ENCODE assay signal across 8 cellular contexts in the genomic region with DNA sequence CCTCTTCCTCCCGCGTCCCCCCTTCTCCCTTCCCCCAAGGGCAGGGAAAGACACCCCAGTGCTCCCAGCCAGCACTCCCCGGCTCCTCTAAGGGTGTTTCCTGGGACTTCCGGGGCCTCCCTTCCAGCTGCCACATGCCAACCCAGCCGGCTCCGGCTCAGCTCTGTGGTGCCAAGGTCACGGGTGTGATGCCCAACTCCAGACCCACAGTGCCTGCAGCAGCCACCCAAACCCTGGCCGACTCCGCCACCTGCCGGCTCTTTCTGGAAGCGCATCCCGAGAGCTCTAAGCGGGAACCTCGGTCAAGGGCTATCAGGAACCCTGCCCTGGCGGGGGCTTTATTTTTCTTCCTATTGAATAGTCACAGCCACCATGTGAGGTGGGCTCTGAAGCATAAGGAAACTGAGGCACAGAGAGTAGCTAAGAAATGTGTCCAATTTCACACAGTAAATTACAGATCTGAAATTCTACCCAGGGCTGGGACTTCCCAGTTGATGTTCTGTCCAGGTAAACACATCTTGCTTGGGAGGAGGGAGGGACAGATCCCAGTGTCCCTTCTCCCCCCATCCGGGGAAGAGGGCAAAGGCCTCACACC. TPM values are rescaled to one million over a fixed set of nuclear protein-coding genes. Genes with fewer than 3 reads are reported as not detected.
DNase-seq lines count a peak whose midpoint lies in the region; ATAC-seq and TF ChIP-seq lines count a peak whose summit lies in the region.

No MANE protein-coding gene starts in this region.

- no peaks in the 10 kb centered on the region for H3K9me3 ChIP-seq in neuronal stem cell (replicated peaks in 1 of 2; ENCODE audit: control insufficient read depth in 2 of 2, insufficient read depth in 1 of 2, low read depth in 1 of 2, low read length in 2 of 2)

- no peak overlapping the region for H4K8ac ChIP-seq in neuronal stem cell (ENCODE audit: low read depth, low read length)

- WGBS in neuronal stem cell (ENCODE audit: extremely low coverage in 2 of 2, insufficient read length in 2 of 2, insufficient replicate concordance in 1 of 2), 2 donors, result no CpG with 5 or more reads among the region's 16 CpGs

- H3K27ac ChIP-seq in KMS-11, result no peak overlapping the region
- H3K27ac ChIP-seq in RWPE1, result no peak overlapping the region
- H3K27ac ChIP-seq in neuronal stem cell (replicated peaks; ENCODE audit: low read length), result no peak overlapping the region

- H2AFZ ChIP-seq in KMS-11 (ENCODE audit: low read depth), result peak overlapping the region; percentile 44; the same call in 1 of the 2 replicates
- H2AFZ ChIP-seq in neuronal stem cell (ENCODE audit: low read length), result no peak overlapping the region

- H3K36me3 ChIP-seq in KMS-11 (ENCODE audit: insufficient read depth) (no peaks in the 10 kb centered on the region), neuronal stem cell (replicated peaks in 1 of 2; ENCODE audit: control insufficient read depth in 2 of 2, insufficient read depth in 2 of 2, low read length in 2 of 2) (no peaks in the 10 kb centered on the region)

- no peak overlapping the region for H2BK120ac ChIP-seq in neuronal stem cell (ENCODE audit: low read depth, low read length)

- H3K4me3 ChIP-seq in KMS-11 (IDR thresholded peaks at IDR 0.05; ENCODE audit: insufficient read depth, low read depth, low read length) (no peak overlapping the region), fibroblast of the aortic adventitia (ENCODE audit: low read depth, low read length) (no peak overlapping the region), neuronal stem cell (ENCODE audit: low read length in 2 of 2) (no peak overlapping the region)

- POLR2A ChIA-PET in RWPE1 (lab: Yijun Ruan, JAX; ENCODE audit: low non-redundant PET), result no interaction called here

- peak; percentile 86 for DNase-seq in G401 (ENCODE audit: low spot score)
- DNase-seq in RWPE1 (ENCODE audit: low spot score), result peak; percentile 68
- DNase-seq in activated T-helper 1 cell treated with anti-CD3 and anti-CD28 coated beads, Interleukin-2, amount 50 U/mL, for 16 hours (ENCODE audit: low read depth in 1 of 2, low spot score in 1 of 2), result peak; percentile 75 to 80
- peak; percentile 58 for DNase-seq in fibroblast of the aortic adventitia (ENCODE audit: low read depth)
- peak; percentile 68 for DNase-seq in neuronal stem cell (ENCODE audit: low spot score)
- peak; percentile 34 for DNase-seq in stromal cell of bone marrow (ENCODE audit: low read depth)

- no peak overlapping the region for H4K91ac ChIP-seq in neuronal stem cell (ENCODE audit: low read depth, low read length, poor library complexity)

- no peak overlapping the region for H2AK5ac ChIP-seq in neuronal stem cell (ENCODE audit: low read depth, low read length)

- peaks cover 34% of the 10 kb centered on the region for H3K4me1 ChIP-seq in KMS-11 (ENCODE audit: low read depth, poor library complexity, severe bottlenecking)
- peaks cover 14 to 15% of the 10 kb centered on the region in 2 donors for H3K4me1 ChIP-seq in neuronal stem cell (ENCODE audit: control insufficient read depth in 2 of 2, insufficient read depth in 1 of 2, low read depth in 1 of 2, low read length in 2 of 2)

- no peak for ATAC-seq in GM19463 (IDR thresholded peaks at IDR 0.05; ENCODE audit: unreplicated experiment)

- H3K14ac ChIP-seq in neuronal stem cell (ENCODE audit: low read length), result no peak overlapping the region

- in situ Hi-C loops in G401 (cut with HindIII; ENCODE audit: low sequenced_read_pairs), result no loop called here

- no peak overlapping the region for H3K23ac ChIP-seq in neuronal stem cell (ENCODE audit: low read depth, low read length, poor library complexity)

- H3K9ac ChIP-seq in KMS-11 (no peak overlapping the region), neuronal stem cell (ENCODE audit: low read depth, low read length, poor library complexity) (no peak overlapping the region)

- CTCF ChIA-PET in RWPE1 (lab: Yijun Ruan, JAX), result interaction anchor here (0.6 to 5.0 kb wide), 29 partner anchors 9 to 700 kb away, joined by 3 to 66 read pairs (median 4); a partner anchor contains a TSS

- no peak overlapping the region for H2BK5ac ChIP-seq in neuronal stem cell (ENCODE audit: low read length)

- no peak overlapping the region for H3K4ac ChIP-seq in neuronal stem cell (ENCODE audit: low read length)

- H3K79me1 ChIP-seq in neuronal stem cell (ENCODE audit: low read depth, low read length), result no peaks in the 10 kb centered on the region

- TF ChIP-seq CTCF in KMS-11 (conservative IDR thresholded peaks at IDR 0.05; ENCODE audit: low read depth, low read length) (peak; percentile 96), RWPE1 (conservative IDR thresholded peaks at IDR 0.05; ENCODE audit: low read depth) (peak; percentile 93), fibroblast of the aortic adventitia (IDR thresholded peaks at IDR 0.05; ENCODE audit: insufficient read depth, low read length) (peak; percentile 97)

- no peak overlapping the region for H3K18ac ChIP-seq in neuronal stem cell (ENCODE audit: low read length)

- H2BK15ac ChIP-seq in neuronal stem cell (ENCODE audit: low read length), result no peak overlapping the region

- H3K79me2 ChIP-seq in KMS-11 (ENCODE audit: insufficient read depth, low read depth), result no peaks in the 10 kb centered on the region

- H2BK12ac ChIP-seq in neuronal stem cell (ENCODE audit: low read length), result no peak overlapping the region

- H3K4me2 ChIP-seq in KMS-11 (peak overlapping the region; percentile 67; the same call in 1 of the 2 replicates), neuronal stem cell (ENCODE audit: insufficient read depth, low read length, poor library complexity, severe bottlenecking) (no peak overlapping the region)

- no peaks in the 10 kb centered on the region; the same call in 1 of the 2 replicates for H3K27me3 ChIP-seq in KMS-11 (ENCODE audit: insufficient read depth, low read depth)
- peaks cover 7 to 75% (median 56%) of the 10 kb centered on the region in 3 experiments for H3K27me3 ChIP-seq in neuronal stem cell (ENCODE audit: control insufficient read depth in 3 of 3, insufficient read depth in 3 of 3, low read depth in 1 of 3, low read length in 3 of 3)

- no peaks in the 10 kb centered on the region for H4K20me1 ChIP-seq in KMS-11 (ENCODE audit: insufficient read depth)

RNA-seq across cellular contexts. Expression of a gene that starts 3.3 kb away (rescaled TPM):
- 3.4 and 8.6 TPM in 2 replicates for total RNA-seq in G401 (2014; rRNA removed; shearing (Covaris generic))
- total RNA-seq in fibroblast of the aortic adventitia (ENCODE audit: low replicate concordance), result 4.1 and 9.0 TPM in 2 replicates
- 0.39 TPM for polyA plus RNA-seq in neuronal stem cell (2013, experiment 1 of 2)
- 0.21 TPM for polyA plus RNA-seq in neuronal stem cell (2013, experiment 2 of 2)

RNA-seq across cellular contexts. Expression of a gene that starts 13.5 kb away (rescaled TPM):
- 30.8 and 45.5 TPM in 2 replicates for total RNA-seq in G401 (2014; rRNA removed; shearing (Covaris generic))
- total RNA-seq in fibroblast of the aortic adventitia (ENCODE audit: low replicate concordance), result 18.6 and 20.8 TPM in 2 replicates
- polyA plus RNA-seq in neuronal stem cell (2013, experiment 1 of 2), result 65.0 TPM
- 70.1 TPM for polyA plus RNA-seq in neuronal stem cell (2013, experiment 2 of 2)

RNA-seq across cellular contexts. Expression of a gene that starts 15.7 kb away (rescaled TPM):
- total RNA-seq in G401 (2014; rRNA removed; shearing (Covaris generic)), result not detected in 2 replicates
- not detected in 2 replicates for total RNA-seq in fibroblast of the aortic adventitia (ENCODE audit: low replicate concordance)
- not detected for polyA plus RNA-seq in neuronal stem cell (2013, experiment 1 of 2)
- not detected for polyA plus RNA-seq in neuronal stem cell (2013, experiment 2 of 2)

RNA-seq across cellular contexts. Expression of a gene that starts 41.7 kb away (rescaled TPM):
- 0.43 and 0.44 TPM in 2 replicates for total RNA-seq in G401 (2014; rRNA removed; shearing (Covaris generic))
- total RNA-seq in fibroblast of the aortic adventitia (ENCODE audit: low replicate concordance), result 0.36 and 0.49 TPM in 2 replicates
- polyA plus RNA-seq in neuronal stem cell (2013, experiment 1 of 2), result 0.88 TPM
- 0.87 TPM for polyA plus RNA-seq in neuronal stem cell (2013, experiment 2 of 2)

RNA-seq across cellular contexts. Expression of a gene that starts 44.8 kb away (rescaled TPM):
- total RNA-seq in G401 (2014; rRNA removed; shearing (Covaris generic)), result not detected in 2 replicates
- total RNA-seq in fibroblast of the aortic adventitia (ENCODE audit: low replicate concordance), result not detected in 2 replicates
- 0.95 TPM for polyA plus RNA-seq in neuronal stem cell (2013, experiment 1 of 2)
- polyA plus RNA-seq in neuronal stem cell (2013, experiment 2 of 2), result 1.0 TPM

Comparison
In these comparisons a context has a peak if more than half of its experiments do, and no peak if none do; other contexts are left out.
1. DNase-seq: peak in every context shown above with its lines; median percentile 86 in G401; 78 in activated T-helper 1 cell treated with anti-CD3 and anti-CD28 coated beads, Interleukin-2, amount 50 U/mL, for 16 hours; 68 in RWPE1; 68 in neuronal stem cell; 58 in fibroblast of the aortic adventitia; 34 in stromal cell of bone marrow.